ENCODE assay signal across 10 cellular contexts in the genomic region with DNA sequence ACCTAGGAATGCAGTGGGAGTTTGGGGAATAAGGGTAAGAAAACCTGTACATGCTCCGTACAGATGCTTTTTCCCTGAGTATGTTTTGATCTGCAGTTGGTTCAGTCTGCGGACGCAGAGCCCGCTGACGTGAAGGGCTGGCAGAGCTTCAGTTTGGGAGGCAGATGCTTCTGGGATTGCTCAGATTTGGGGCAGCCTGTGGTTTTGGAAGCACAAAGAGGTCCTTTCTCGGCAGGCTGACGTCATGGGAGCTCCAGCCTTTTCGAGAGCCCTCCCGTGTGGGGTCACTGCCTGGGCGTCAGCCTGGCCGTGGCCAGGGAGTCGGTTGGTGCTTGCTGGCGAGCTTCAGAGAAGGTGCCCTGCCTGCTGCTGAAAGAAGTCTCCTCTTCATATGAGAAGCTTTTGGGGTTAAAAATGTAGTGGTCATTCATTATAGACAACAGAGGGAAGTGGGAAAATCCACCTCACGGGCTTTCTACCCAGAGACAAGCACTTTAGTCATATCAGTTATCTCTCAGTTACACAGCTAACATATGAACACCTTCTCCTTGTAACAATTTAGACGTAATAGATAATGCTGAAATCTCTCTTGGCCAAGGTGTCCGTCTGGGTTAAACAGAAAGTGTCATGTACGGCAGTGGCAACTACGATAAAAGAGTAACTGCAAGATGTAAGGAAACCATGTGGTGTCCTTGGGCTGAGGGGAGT. TPM values are rescaled to one million over a fixed set of nuclear protein-coding genes. Genes with fewer than 3 reads are reported as not detected.
DNase-seq lines count a peak whose midpoint lies in the region; ATAC-seq and TF ChIP-seq lines count a peak whose summit lies in the region.
"Had no signal": no experiment of that assay in that cellular context is flagged by ENCODE, and none has a peak within 500 bp of the region (broad histone marks: within the 10 kb centered on the region; RNA-seq: fewer than 3 reads in every experiment).

No MANE protein-coding gene starts in this region.

- H3K9me3 Mint-ChIP-seq in activated CD8-positive, alpha-beta T cell treated with anti-CD3 and anti-CD28 coated beads, Interleukin-2, amount 10 ng/mL, durations not matched to agents 7 days and 5 days (ENCODE audit: insufficient read depth) = no peaks in the 10 kb centered on the region
- no peaks in the 10 kb centered on the region for H3K9me3 Mint-ChIP-seq in activated CD8-positive, alpha-beta T cell treated with anti-CD3 and anti-CD28 coated beads for 36 hours
- no peaks in the 10 kb centered on the region for H3K9me3 Mint-ChIP-seq in dendritic cell treated with granulocyte-macrophage colony-stimulating factor and Interleukin-4, amounts not matched to agents 40 ng/mL and 50 ng/mL, for 4 days
- H3K9me3 Mint-ChIP-seq in chondrocyte (ENCODE audit: low read depth) (no peaks in the 10 kb centered on the region), mesothelial cell of epicardium (no peaks in the 10 kb centered on the region)

- H3K4me1 Mint-ChIP-seq in activated CD8-positive, alpha-beta T cell treated with anti-CD3 and anti-CD28 coated beads, Interleukin-2, amount 10 ng/mL, durations not matched to agents 7 days and 5 days (ENCODE audit: low read depth) = peaks cover 16% of the 10 kb centered on the region
- H3K4me1 Mint-ChIP-seq in activated CD8-positive, alpha-beta T cell treated with anti-CD3 and anti-CD28 coated beads for 36 hours (ENCODE audit: low read depth) = peaks cover 12% of the 10 kb centered on the region
- H3K4me1 Mint-ChIP-seq in dendritic cell treated with granulocyte-macrophage colony-stimulating factor and Interleukin-4, amounts not matched to agents 40 ng/mL and 50 ng/mL, for 4 days (ENCODE audit: low read depth) = peaks cover 32% of the 10 kb centered on the region
- H3K4me1 Mint-ChIP-seq in chondrocyte (ENCODE audit: low read depth) (peaks cover 29% of the 10 kb centered on the region), mesothelial cell of epicardium (no peaks in the 10 kb centered on the region)

- H3K9me3 ChIP-seq in mucosa of descending colon = no peaks in the 10 kb centered on the region
- H3K9me3 ChIP-seq: A549 had no signal

- intact Hi-C loops in activated CD8-positive, alpha-beta T cell treated with anti-CD3 and anti-CD28 coated beads for 36 hours (cut with micrococcal nuclease) = no loop called here
- intact Hi-C loops in dendritic cell treated with granulocyte-macrophage colony-stimulating factor and Interleukin-4, amounts not matched to agents 40 ng/mL and 50 ng/mL, for 4 days (cut with micrococcal nuclease) = no loop called here
- intact Hi-C loops in mucosa of descending colon (cut with DNase I, micrococcal nuclease) = no loop called here

- no peak overlapping the region for H3K4me3 ChIP-seq in mucosa of descending colon
- H3K4me3 ChIP-seq: A549 had no signal

- no peaks in the 10 kb centered on the region for H3K36me3 ChIP-seq in mucosa of descending colon (ENCODE audit: low read depth)

- H3K4me3 Mint-ChIP-seq in activated CD8-positive, alpha-beta T cell treated with anti-CD3 and anti-CD28 coated beads, Interleukin-2, amount 10 ng/mL, durations not matched to agents 7 days and 5 days = no peak overlapping the region
- H3K4me3 Mint-ChIP-seq in activated CD8-positive, alpha-beta T cell treated with anti-CD3 and anti-CD28 coated beads for 36 hours = no peak overlapping the region
- no peak overlapping the region for H3K4me3 Mint-ChIP-seq in dendritic cell treated with granulocyte-macrophage colony-stimulating factor and Interleukin-4, amounts not matched to agents 40 ng/mL and 50 ng/mL, for 4 days
- no peak overlapping the region for H3K4me3 Mint-ChIP-seq in chondrocyte (ENCODE audit: unreplicated experiment)
- no peak overlapping the region for H3K4me3 Mint-ChIP-seq in mesothelial cell of epicardium
- H3K4me3 Mint-ChIP-seq: activated CD8-positive, alpha-beta memory T cell treated with anti-CD3 and anti-CD28 coated beads, Interleukin-2, amount 10 ng/mL, durations not matched to agents 7 days and 5 days had no signal

- H3K36me3 Mint-ChIP-seq in activated CD8-positive, alpha-beta T cell treated with anti-CD3 and anti-CD28 coated beads, Interleukin-2, amount 10 ng/mL, durations not matched to agents 7 days and 5 days (ENCODE audit: low read depth) = peaks cover 16% of the 10 kb centered on the region
- peaks cover 3% of the 10 kb centered on the region for H3K36me3 Mint-ChIP-seq in activated CD8-positive, alpha-beta T cell treated with anti-CD3 and anti-CD28 coated beads for 36 hours (ENCODE audit: low read depth)
- H3K36me3 Mint-ChIP-seq in dendritic cell treated with granulocyte-macrophage colony-stimulating factor and Interleukin-4, amounts not matched to agents 40 ng/mL and 50 ng/mL, for 4 days (ENCODE audit: low read depth) = peaks cover 98% of the 10 kb centered on the region
- peaks cover 8% of the 10 kb centered on the region for H3K36me3 Mint-ChIP-seq in chondrocyte (ENCODE audit: low read depth)
- H3K36me3 Mint-ChIP-seq in mesothelial cell of epicardium = peaks cover 1% of the 10 kb centered on the region
- H3K36me3 Mint-ChIP-seq: activated CD8-positive, alpha-beta memory T cell treated with anti-CD3 and anti-CD28 coated beads, Interleukin-2, amount 10 ng/mL, durations not matched to agents 7 days and 5 days had no signal

- no peaks in the 10 kb centered on the region for H3K4me1 ChIP-seq in mucosa of descending colon (ENCODE audit: low read depth)

- no peak for ATAC-seq in activated CD8-positive, alpha-beta T cell treated with anti-CD3 and anti-CD28 coated beads, Interleukin-2, amount 10 ng/mL, durations not matched to agents 7 days and 5 days
- no peak for ATAC-seq in activated CD8-positive, alpha-beta T cell treated with anti-CD3 and anti-CD28 coated beads for 36 hours
- ATAC-seq in mucosa of descending colon (peak; percentile 49), HG03469 (IDR thresholded peaks at IDR 0.05; ENCODE audit: unreplicated experiment) (no peak), GM18517 (IDR thresholded peaks at IDR 0.05; ENCODE audit: unreplicated experiment) (no peak)
- ATAC-seq: A549; activated CD8-positive, alpha-beta memory T cell treated with anti-CD3 and anti-CD28 coated beads, Interleukin-2, amount 10 ng/mL, durations not matched to agents 7 days and 5 days had no signal

- DNase-seq in activated CD8-positive, alpha-beta T cell treated with anti-CD3 and anti-CD28 coated beads, Interleukin-2, amount 10 ng/mL, durations not matched to agents 7 days and 5 days = no peak
- DNase-seq in activated CD8-positive, alpha-beta T cell treated with anti-CD3 and anti-CD28 coated beads for 36 hours = no peak
- DNase-seq in mucosa of descending colon = peak; percentile 57 to 80 (median 58)
- DNase-seq in chondrocyte (ENCODE audit: low spot score) = no peak
- DNase-seq in mesothelial cell of epicardium (ENCODE audit: low spot score in 2 of 2, unreplicated experiment in 2 of 2) = no peak
- DNase-seq: activated CD8-positive, alpha-beta memory T cell treated with anti-CD3 and anti-CD28 coated beads, Interleukin-2, amount 10 ng/mL, durations not matched to agents 7 days and 5 days had no signal

- no peak for TF ChIP-seq CTCF in activated CD8-positive, alpha-beta T cell treated with anti-CD3 and anti-CD28 coated beads for 36 hours (IDR thresholded peaks at IDR 0.05)
- TF ChIP-seq CTCF in mucosa of descending colon (IDR thresholded peaks at IDR 0.05) (no peak), chondrocyte (IDR thresholded peaks at IDR 0.05) (no peak), mesothelial cell of epicardium (IDR thresholded peaks at IDR 0.05; ENCODE audit: unreplicated experiment) (no peak)

- POLR2A ChIA-PET in activated CD8-positive, alpha-beta T cell treated with anti-CD3 and anti-CD28 coated beads, Interleukin-2, amount 10 ng/mL, durations not matched to agents 7 days and 5 days (lab: Charles Lee) = interaction anchor here (0.6 kb wide), 1 partner anchor 142 kb away, joined by 3 read pairs; no protein-coding TSS in a partner anchor
- POLR2A ChIA-PET in activated CD8-positive, alpha-beta T cell treated with anti-CD3 and anti-CD28 coated beads for 36 hours (lab: Charles Lee) = no interaction called here

- CTCF ChIA-PET in activated CD8-positive, alpha-beta T cell treated with anti-CD3 and anti-CD28 coated beads, Interleukin-2, amount 10 ng/mL, durations not matched to agents 7 days and 5 days (lab: Charles Lee) = no interaction called here
- CTCF ChIA-PET in activated CD8-positive, alpha-beta T cell treated with anti-CD3 and anti-CD28 coated beads for 36 hours (lab: Charles Lee) = no interaction called here

- no peaks in the 10 kb centered on the region for H3K27me3 Mint-ChIP-seq in activated CD8-positive, alpha-beta T cell treated with anti-CD3 and anti-CD28 coated beads, Interleukin-2, amount 10 ng/mL, durations not matched to agents 7 days and 5 days (ENCODE audit: low read depth)
- H3K27me3 Mint-ChIP-seq in activated CD8-positive, alpha-beta T cell treated with anti-CD3 and anti-CD28 coated beads for 36 hours = no peaks in the 10 kb centered on the region
- no peaks in the 10 kb centered on the region for H3K27me3 Mint-ChIP-seq in dendritic cell treated with granulocyte-macrophage colony-stimulating factor and Interleukin-4, amounts not matched to agents 40 ng/mL and 50 ng/mL, for 4 days
- H3K27me3 Mint-ChIP-seq in chondrocyte (ENCODE audit: low read depth) (no peaks in the 10 kb centered on the region), mesothelial cell of epicardium (ENCODE audit: low read depth) (no peaks in the 10 kb centered on the region)
- H3K27me3 Mint-ChIP-seq: activated CD8-positive, alpha-beta memory T cell treated with anti-CD3 and anti-CD28 coated beads, Interleukin-2, amount 10 ng/mL, durations not matched to agents 7 days and 5 days had no signal

- H3K27ac Mint-ChIP-seq in activated CD8-positive, alpha-beta T cell treated with anti-CD3 and anti-CD28 coated beads, Interleukin-2, amount 10 ng/mL, durations not matched to agents 7 days and 5 days = peak overlapping the region; percentile 8
- H3K27ac Mint-ChIP-seq in activated CD8-positive, alpha-beta T cell treated with anti-CD3 and anti-CD28 coated beads for 36 hours = no peak overlapping the region
- H3K27ac Mint-ChIP-seq in dendritic cell treated with granulocyte-macrophage colony-stimulating factor and Interleukin-4, amounts not matched to agents 40 ng/mL and 50 ng/mL, for 4 days = peak overlapping the region; percentile 36
- H3K27ac Mint-ChIP-seq in chondrocyte (ENCODE audit: unreplicated experiment) (no peak overlapping the region), mesothelial cell of epicardium (no peak overlapping the region)
- H3K27ac Mint-ChIP-seq: activated CD8-positive, alpha-beta memory T cell treated with anti-CD3 and anti-CD28 coated beads, Interleukin-2, amount 10 ng/mL, durations not matched to agents 7 days and 5 days had no signal

RNA-seq across cellular contexts. Expression of a gene that starts 26.8 kb away (rescaled TPM):
- 10 to 100 TPM; 19.1 to 21.2 TPM for total RNA-seq in activated CD8-positive, alpha-beta T cell treated with anti-CD3 and anti-CD28 coated beads, Interleukin-2, amount 10 ng/mL, durations not matched to agents 7 days and 5 days
- 10 to 100 TPM; 16.0 to 17.0 TPM for total RNA-seq in activated CD8-positive, alpha-beta T cell treated with anti-CD3 and anti-CD28 coated beads for 36 hours
- total RNA-seq in mucosa of descending colon = 10 to 100 TPM; 19.5 to 37.4 (median 20.7) TPM
- 12.3 to 18.1 TPM (median 12.6 TPM) in 3 replicates for total RNA-seq in chondrocyte
- total RNA-seq in mesothelial cell of epicardium = 20.5 to 23.7 TPM (median 22.1 TPM) in 3 replicates

Comparison
In these comparisons a context has a peak if more than half of its experiments do, and no peak if none do; other contexts are left out.
1. H3K27ac Mint-ChIP-seq: peak in activated CD8-positive, alpha-beta T cell treated with anti-CD3 and anti-CD28 coated beads, Interleukin-2, amount 10 ng/mL, durations not matched to agents 7 days and 5 days (single experiment) and dendritic cell treated with granulocyte-macrophage colony-stimulating factor and Interleukin-4, amounts not matched to agents 40 ng/mL and 50 ng/mL, for 4 days (single experiment); none in activated CD8-positive, alpha-beta T cell treated with anti-CD3 and anti-CD28 coated beads for 36 hours (single experiment), chondrocyte (single experiment) and mesothelial cell of epicardium (single experiment).
2. DNase-seq: peak in mucosa of descending colon (3 of 3); none in activated CD8-positive, alpha-beta T cell treated with anti-CD3 and anti-CD28 coated beads, Interleukin-2, amount 10 ng/mL, durations not matched to agents 7 days and 5 days (single experiment), activated CD8-positive, alpha-beta T cell treated with anti-CD3 and anti-CD28 coated beads for 36 hours (single experiment), chondrocyte (single experiment) and mesothelial cell of epicardium (0 of 2).